ENCODE assay signal across 2 cellular contexts in the genomic region with DNA sequence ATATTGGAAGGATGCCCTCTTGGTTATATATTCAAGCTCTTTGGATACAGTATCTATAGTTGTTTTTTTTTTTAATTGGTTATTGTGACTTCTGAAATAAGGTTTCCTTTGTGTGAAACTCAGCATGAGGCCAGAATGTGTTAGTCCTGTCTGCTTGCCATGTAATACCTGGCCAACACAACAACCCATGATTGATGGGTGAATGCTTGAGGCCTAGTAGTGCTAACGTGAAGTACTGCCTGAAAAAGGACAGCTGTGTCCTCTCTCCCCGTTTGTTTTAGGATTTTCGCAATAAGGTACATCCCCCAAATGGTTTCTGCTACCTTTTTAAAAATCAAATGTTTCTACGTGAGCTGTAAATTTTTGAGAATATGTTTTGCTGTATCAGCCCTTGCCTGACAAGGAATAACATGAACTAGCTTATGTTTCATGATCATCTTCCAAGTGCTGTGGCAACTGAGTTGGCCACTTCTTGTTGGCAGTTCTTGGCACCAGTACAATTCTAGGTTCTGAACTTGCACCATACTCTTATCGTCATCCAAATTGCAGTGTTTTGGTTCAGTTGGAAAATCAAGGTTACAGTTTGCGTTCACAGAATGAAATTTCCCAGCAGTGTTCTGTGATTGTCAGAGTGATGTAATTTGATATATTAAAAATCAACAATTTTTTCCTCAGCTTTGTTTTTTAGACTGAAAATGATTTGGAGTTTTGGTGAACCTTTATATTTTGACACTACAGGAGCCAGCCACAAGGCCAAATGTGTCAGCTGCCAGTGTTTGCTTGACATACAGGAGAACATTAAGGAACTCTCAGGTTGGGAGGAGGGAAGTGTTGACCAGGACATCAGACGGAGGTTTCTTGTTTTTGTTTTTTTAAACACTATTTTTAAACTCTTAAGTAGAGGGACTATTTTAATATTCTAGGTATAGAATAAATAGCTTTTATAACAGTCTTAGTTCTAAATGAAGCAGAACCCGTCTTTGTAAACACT.
TF ChIP-seq lines count a peak whose summit lies in the region.

No MANE protein-coding gene starts in this region.

TF ChIP-seq in liver, 16 proteins besides CTCF, POLR2A, EP300 and RAD21:
- TF ChIP-seq, protein P1, sequence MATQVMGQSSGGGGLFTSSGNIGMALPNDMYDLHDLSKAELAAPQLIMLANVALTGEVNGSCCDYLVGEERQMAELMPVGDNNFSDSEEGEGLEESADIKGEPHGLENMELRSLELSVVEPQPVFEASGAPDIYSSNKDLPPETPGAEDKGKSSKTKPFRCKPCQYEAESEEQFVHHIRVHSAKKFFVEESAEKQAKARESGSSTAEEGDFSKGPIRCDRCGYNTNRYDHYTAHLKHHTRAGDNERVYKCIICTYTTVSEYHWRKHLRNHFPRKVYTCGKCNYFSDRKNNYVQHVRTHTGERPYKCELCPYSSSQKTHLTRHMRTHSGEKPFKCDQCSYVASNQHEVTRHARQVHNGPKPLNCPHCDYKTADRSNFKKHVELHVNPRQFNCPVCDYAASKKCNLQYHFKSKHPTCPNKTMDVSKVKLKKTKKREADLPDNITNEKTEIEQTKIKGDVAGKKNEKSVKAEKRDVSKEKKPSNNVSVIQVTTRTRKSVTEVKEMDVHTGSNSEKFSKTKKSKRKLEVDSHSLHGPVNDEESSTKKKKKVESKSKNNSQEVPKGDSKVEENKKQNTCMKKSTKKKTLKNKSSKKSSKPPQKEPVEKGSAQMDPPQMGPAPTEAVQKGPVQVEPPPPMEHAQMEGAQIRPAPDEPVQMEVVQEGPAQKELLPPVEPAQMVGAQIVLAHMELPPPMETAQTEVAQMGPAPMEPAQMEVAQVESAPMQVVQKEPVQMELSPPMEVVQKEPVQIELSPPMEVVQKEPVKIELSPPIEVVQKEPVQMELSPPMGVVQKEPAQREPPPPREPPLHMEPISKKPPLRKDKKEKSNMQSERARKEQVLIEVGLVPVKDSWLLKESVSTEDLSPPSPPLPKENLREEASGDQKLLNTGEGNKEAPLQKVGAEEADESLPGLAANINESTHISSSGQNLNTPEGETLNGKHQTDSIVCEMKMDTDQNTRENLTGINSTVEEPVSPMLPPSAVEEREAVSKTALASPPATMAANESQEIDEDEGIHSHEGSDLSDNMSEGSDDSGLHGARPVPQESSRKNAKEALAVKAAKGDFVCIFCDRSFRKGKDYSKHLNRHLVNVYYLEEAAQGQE (IDR thresholded peaks at IDR 0.05): peak; percentile 37
- peak; percentile 62 for TF ChIP-seq ATF3 (IDR thresholded peaks at IDR 0.05)
- TF ChIP-seq FOXA2 (IDR thresholded peaks at IDR 0.05): no peak
- no peak for TF ChIP-seq FOXA1 (IDR thresholded peaks at IDR 0.05)
- peak; percentile 58 for TF ChIP-seq YY1 (IDR thresholded peaks at IDR 0.05)
- TF ChIP-seq, protein P2, sequence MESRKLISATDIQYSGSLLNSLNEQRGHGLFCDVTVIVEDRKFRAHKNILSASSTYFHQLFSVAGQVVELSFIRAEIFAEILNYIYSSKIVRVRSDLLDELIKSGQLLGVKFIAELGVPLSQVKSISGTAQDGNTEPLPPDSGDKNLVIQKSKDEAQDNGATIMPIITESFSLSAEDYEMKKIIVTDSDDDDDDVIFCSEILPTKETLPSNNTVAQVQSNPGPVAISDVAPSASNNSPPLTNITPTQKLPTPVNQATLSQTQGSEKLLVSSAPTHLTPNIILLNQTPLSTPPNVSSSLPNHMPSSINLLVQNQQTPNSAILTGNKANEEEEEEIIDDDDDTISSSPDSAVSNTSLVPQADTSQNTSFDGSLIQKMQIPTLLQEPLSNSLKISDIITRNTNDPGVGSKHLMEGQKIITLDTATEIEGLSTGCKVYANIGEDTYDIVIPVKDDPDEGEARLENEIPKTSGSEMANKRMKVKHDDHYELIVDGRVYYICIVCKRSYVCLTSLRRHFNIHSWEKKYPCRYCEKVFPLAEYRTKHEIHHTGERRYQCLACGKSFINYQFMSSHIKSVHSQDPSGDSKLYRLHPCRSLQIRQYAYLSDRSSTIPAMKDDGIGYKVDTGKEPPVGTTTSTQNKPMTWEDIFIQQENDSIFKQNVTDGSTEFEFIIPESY (IDR thresholded peaks at IDR 0.05): no peak
- peak; percentile 50 to 62 for TF ChIP-seq HNF4A (conservative IDR thresholded peaks at IDR 0.05)
- no peak for TF ChIP-seq HNF4G (IDR thresholded peaks at IDR 0.05)
- TF ChIP-seq SP1 (IDR thresholded peaks at IDR 0.05): peak; percentile 76
- TF ChIP-seq, protein P3, sequence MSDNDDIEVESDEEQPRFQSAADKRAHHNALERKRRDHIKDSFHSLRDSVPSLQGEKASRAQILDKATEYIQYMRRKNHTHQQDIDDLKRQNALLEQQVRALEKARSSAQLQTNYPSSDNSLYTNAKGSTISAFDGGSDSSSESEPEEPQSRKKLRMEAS (IDR thresholded peaks at IDR 0.05): peak; percentile 58
- peak; percentile 22 for TF ChIP-seq TAF1 (conservative IDR thresholded peaks at IDR 0.05)
- no peak for TF ChIP-seq EGR1 (IDR thresholded peaks at IDR 0.05; ENCODE audit: low read depth in 2 of 2)
- peak in 1 of 2 donors; percentile 62 for TF ChIP-seq JUND (IDR thresholded peaks at IDR 0.05)
- peak; percentile 63 to 82 for TF ChIP-seq RXRA (IDR thresholded peaks at IDR 0.05)
- TF ChIP-seq GABPA (IDR thresholded peaks at IDR 0.05 in 1 of 2, conservative IDR thresholded peaks at IDR 0.05 in 1 of 2): peak in 1 of 2 donors; percentile 17
- TF ChIP-seq NR2F2 (IDR thresholded peaks at IDR 0.05): no peak

TF ChIP-seq in HepG2, 621 proteins besides CTCF, POLR2A, EP300 and RAD21:
- no peak for TF ChIP-seq ZNF296 (CRISPR knock-in tag; conservative IDR thresholded peaks at IDR 0.05)
- TF ChIP-seq TEAD2 (CRISPR knock-in tag; IDR thresholded peaks at IDR 0.05): no peak
- no peak for TF ChIP-seq NR0B2 (CRISPR knock-in tag; IDR thresholded peaks at IDR 0.05)
- no peak for TF ChIP-seq KLF12 (CRISPR knock-in tag; IDR thresholded peaks at IDR 0.05; ENCODE audit: borderline replicate concordance)
